ENCODE assay signal across 8 cellular contexts in the genomic region with DNA sequence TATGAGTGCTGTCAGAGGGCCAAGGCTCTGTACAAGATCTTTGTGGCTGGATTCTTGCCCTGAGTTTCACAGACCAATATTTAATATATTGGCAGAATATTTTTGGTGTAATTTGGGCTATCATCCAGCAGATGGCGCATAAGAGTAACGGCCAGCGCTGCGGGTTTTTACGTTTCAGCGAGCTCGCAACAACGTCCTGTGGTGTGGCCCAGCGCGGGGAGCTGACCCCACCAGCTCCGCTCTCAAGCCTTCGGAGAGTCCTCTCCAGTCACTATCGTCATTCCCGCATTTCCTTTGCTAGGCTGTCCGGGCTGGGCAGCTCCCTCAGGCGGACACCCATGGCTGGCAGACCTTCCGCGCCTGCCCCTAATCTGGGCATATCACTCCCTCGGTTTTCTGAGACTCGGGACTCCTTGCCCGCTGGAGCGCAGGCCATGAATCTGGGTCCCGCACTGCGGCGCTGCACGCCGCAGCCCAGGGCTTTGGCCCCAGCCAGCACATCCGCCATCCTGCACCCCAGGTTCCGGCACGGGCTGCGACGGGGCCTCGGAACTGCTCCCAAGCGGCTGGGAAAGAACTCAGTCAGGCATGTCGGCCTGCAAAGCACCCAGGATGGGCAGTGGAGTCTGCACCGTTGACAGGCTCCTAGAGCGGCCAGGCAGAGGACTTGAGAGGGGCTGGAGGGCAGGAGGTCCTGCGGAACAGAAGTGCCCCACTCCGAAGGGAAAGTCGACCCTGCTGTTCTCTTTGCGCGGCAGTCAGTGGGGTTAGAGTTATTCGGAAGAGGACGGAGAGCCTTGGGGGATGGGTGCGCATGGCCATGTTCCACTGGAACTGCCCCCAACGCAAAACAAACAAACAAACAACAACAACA. TPM values are rescaled to one million over a fixed set of nuclear protein-coding genes. Genes with fewer than 3 reads are reported as not detected.
DNase-seq lines count a peak whose midpoint lies in the region; ATAC-seq and TF ChIP-seq lines count a peak whose summit lies in the region.

No MANE protein-coding gene starts in this region.

- peak; percentile 92 for DNase-seq in CD1c-positive myeloid dendritic cell (ENCODE audit: extremely low spot score)
- peak; percentile 86 for DNase-seq in GM23338 (ENCODE audit: low spot score)
- peak; percentile 64 for DNase-seq in NCI-H146 (lab: John Stamatoyannopoulos, UW)
- DNase-seq in activated CD4-positive, CD25-positive, alpha-beta regulatory T cell (lab: John Stamatoyannopoulos, UW), result peak; percentile 10 to 16 (median 13)
- peak; percentile 50 for DNase-seq in central memory CD4-positive, alpha-beta T cell
- peak; percentile 92 for DNase-seq in islet precursor cell
- DNase-seq in smooth muscle cell of the brain vasculature (ENCODE audit: low read depth, low spot score), result peak; percentile 41

- H3K27me3 ChIP-seq in GM23338 (ENCODE audit: insufficient read depth), result no peaks in the 10 kb centered on the region

- H3K4me2 ChIP-seq in GM23338, result peak overlapping the region; percentile 94

- H3K36me3 Mint-ChIP-seq in GM23338 (ENCODE audit: low read depth), result no peaks in the 10 kb centered on the region

- H3K4me3 ChIP-seq in GM23338, result peak overlapping the region; percentile 70

- H3K27me3 Mint-ChIP-seq in GM23338 (ENCODE audit: insufficient read depth, low read depth, poor library complexity), result no peaks in the 10 kb centered on the region

- H4K20me1 ChIP-seq in GM23338 (replicated peaks; ENCODE audit: insufficient read depth), result no peaks in the 10 kb centered on the region

- ATAC-seq in GM23338 (peak; percentile 93), GM21447 (IDR thresholded peaks at IDR 0.05; ENCODE audit: unreplicated experiment) (no peak)

- no peaks in the 10 kb centered on the region for H3K36me3 ChIP-seq in GM23338 (ENCODE audit: insufficient read depth)

- H3K9me3 Mint-ChIP-seq in GM23338, result no peaks in the 10 kb centered on the region

- H3K79me2 ChIP-seq in GM23338 (replicated peaks; ENCODE audit: insufficient read depth), result no peaks in the 10 kb centered on the region

- H3F3A ChIP-seq in GM23338 (replicated peaks; ENCODE audit: low read depth), result no peaks in the 10 kb centered on the region

- peak overlapping the region; percentile 90 for H2AFZ ChIP-seq in GM23338

- no peaks in the 10 kb centered on the region for H3K9me2 ChIP-seq in GM23338 (ENCODE audit: insufficient read depth)

- peaks cover 10% of the 10 kb centered on the region; the same call in 1 of the 2 replicates for H3K4me1 ChIP-seq in GM23338 (ENCODE audit: insufficient read depth)

- peak; percentile 73 to 81 for TF ChIP-seq CTCF in GM23338 (conservative IDR thresholded peaks at IDR 0.05; ENCODE audit: low read depth in 2 of 2)

- H3K27ac Mint-ChIP-seq in GM23338, result peak overlapping the region; percentile 87

- peak overlapping the region; percentile 85 for H3K4me3 Mint-ChIP-seq in GM23338

- H3K4me1 Mint-ChIP-seq in GM23338, result peaks cover 6% of the 10 kb centered on the region; the same call in 1 of the 3 replicates

- H3K27ac ChIP-seq in GM23338 (ENCODE audit: low read depth), result peak overlapping the region; percentile 90

TF ChIP-seq in GM23338, 12 proteins besides CTCF, POLR2A, EP300 and RAD21 (continues in another document):
- TF ChIP-seq REST (IDR thresholded peaks at IDR 0.05; ENCODE audit: unreplicated experiment), result no peak
- no peak for TF ChIP-seq NANOG (IDR thresholded peaks at IDR 0.05; ENCODE audit: borderline replicate concordance)
- no peak for TF ChIP-seq ZNF331 (CRISPR knock-in tag; IDR thresholded peaks at IDR 0.05; ENCODE audit: low read depth)
- TF ChIP-seq POLR2AphosphoS5 (IDR thresholded peaks at IDR 0.05; ENCODE audit: low read depth), result no peak; the same call in 1 of the 2 replicates

RNA-seq across cellular contexts. Expression of gene OLR1, which starts 18.4 kb away (rescaled TPM):
- total RNA-seq in GM23338 (2014; rRNA removed; shearing (Covaris generic)), result not detected in 2 replicates
- not detected in 2 replicates for polyA plus RNA-seq in GM23338 (2016; fragmentation: Nextera tagmentation; extraction: Ambion mirVana)

RNA-seq across cellular contexts. Expression of gene CLEC7A, which starts 23.5 kb away (rescaled TPM):
- not detected in 2 replicates for total RNA-seq in GM23338 (2014; rRNA removed; shearing (Covaris generic))
- 0.09 and 0.39 TPM in 2 replicates for polyA plus RNA-seq in GM23338 (2016; fragmentation: Nextera tagmentation; extraction: Ambion mirVana)

RNA-seq across cellular contexts. Expression of gene TMEM52B, which starts 25.3 kb away (rescaled TPM):
- total RNA-seq in GM23338 (2014; rRNA removed; shearing (Covaris generic)), result not detected in 2 replicates
- polyA plus RNA-seq in GM23338 (2016; fragmentation: Nextera tagmentation; extraction: Ambion mirVana), result not detected in 2 replicates

RNA-seq across cellular contexts. Expression of gene CLEC1A, which starts 54.7 kb away (rescaled TPM):
- total RNA-seq in GM23338 (2014; rRNA removed; shearing (Covaris generic)), result 1.1 TPM in 1 of 2 replicates, not detected in the other
- polyA plus RNA-seq in GM23338 (2016; fragmentation: Nextera tagmentation; extraction: Ambion mirVana), result 0.07 TPM in 1 of 2 replicates, not detected in the other

RNA-seq across cellular contexts. Expression of gene GABARAPL1, which starts 59.2 kb away (rescaled TPM):
- total RNA-seq in GM23338 (2014; rRNA removed; shearing (Covaris generic)), result 60.9 and 77.8 TPM in 2 replicates
- 35.7 and 36.5 TPM in 2 replicates for polyA plus RNA-seq in GM23338 (2016; fragmentation: Nextera tagmentation; extraction: Ambion mirVana)

Comparison
In these comparisons a context has a peak if more than half of its experiments do, and no peak if none do; other contexts are left out.
1. DNase-seq: peak in every context shown above with its lines; median percentile 92 in CD1c-positive myeloid dendritic cell; 92 in islet precursor cell; 86 in GM23338; 64 in NCI-H146; 50 in central memory CD4-positive, alpha-beta T cell; 41 in smooth muscle cell of the brain vasculature; 13 in activated CD4-positive, CD25-positive, alpha-beta regulatory T cell.